ENCODE assay signal across 25 cellular contexts in the genomic region with DNA sequence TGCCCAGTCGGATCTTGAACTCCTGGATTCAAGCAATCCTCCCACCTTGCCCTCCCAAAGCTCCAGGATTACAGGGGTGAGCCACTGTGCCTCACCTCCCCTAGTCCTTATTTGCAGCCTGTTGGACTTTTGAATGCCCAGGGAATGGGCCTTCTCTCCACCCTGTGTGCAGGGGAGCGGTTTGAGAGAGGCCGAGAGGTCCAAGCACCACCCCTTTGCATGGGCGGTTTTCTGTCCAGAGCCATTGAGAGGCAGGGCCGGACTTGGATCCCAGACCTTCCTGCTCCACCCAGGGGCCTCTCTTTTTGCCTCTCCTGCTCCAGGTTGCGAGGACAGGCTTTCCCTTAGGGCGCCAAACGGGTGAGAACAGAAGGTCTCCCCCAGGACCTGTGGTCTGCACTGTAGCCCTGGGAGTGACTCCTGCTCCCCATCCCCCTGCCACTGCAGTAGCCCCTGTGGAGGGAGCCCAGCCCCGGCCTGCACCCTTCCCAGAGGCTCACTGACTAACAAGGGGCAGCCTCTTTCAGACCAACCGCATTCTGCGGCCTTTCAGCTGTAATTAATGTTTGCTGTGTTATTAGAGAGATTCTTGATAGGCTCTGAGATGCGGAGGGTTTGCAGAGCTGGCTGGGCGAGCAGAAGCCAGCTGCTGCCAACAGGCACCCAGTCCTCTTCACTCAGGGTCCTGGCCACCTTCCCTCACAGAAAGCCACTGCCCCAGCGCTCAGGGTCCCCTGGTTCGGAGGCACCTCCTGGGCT. TPM values are rescaled to one million over a fixed set of nuclear protein-coding genes. Genes with fewer than 3 reads are reported as not detected.
"Had no signal": no experiment of that assay in that cellular context is flagged by ENCODE, and none has a peak within 500 bp of the region (broad histone marks: within the 10 kb centered on the region; RNA-seq: fewer than 3 reads in every experiment).

No MANE protein-coding gene starts in this region.

- DNase-seq: activated CD4-positive, alpha-beta T cell treated with anti-CD3 and anti-CD28 coated beads for 48 hours; activated CD4-positive, alpha-beta T cell treated with anti-CD3 and anti-CD28 coated beads, Interleukin-2, amount 50 U/mL, for 4 hours; activated CD4-positive, CD25-positive, alpha-beta regulatory T cell treated with anti-CD3 and anti-CD28 coated beads, Interleukin-2, amount 50 U/mL, for 72 hours; activated CD8-positive, alpha-beta memory T cell treated with anti-CD3 and anti-CD28 coated beads, Interleukin-2, amount 50 U/mL, for 48 hours; activated CD8-positive, alpha-beta T cell treated with anti-CD3 and anti-CD28 coated beads, Interleukin-2, amount 10 ng/mL, durations not matched to agents 7 days and 5 days; activated naive CD4-positive, alpha-beta T cell; activated T-cell treated with anti-CD3 and anti-CD28 coated beads, Interleukin-2, amount 50 U/mL, for 1 hour; aorta; caudate nucleus; NCI-H1694; NCI-H2029; NCI-H2107; NCI-H446; NCI-H526; PC-3; SHP77; T-helper 17 cell; T-helper 9 cell had no signal

- H3K27me3 ChIP-seq: SJSA1 had no signal

- H3K4me1 ChIP-seq: breast epithelium, SJSA1 had no signal

- ATAC-seq: activated CD8-positive, alpha-beta T cell treated with anti-CD3 and anti-CD28 coated beads, Interleukin-2, amount 10 ng/mL, durations not matched to agents 7 days and 5 days; PC-3; T-helper 17 cell; WTC11 had no signal

- H3K36me3 Mint-ChIP-seq: activated naive CD4-positive, alpha-beta T cell treated with anti-CD3 and anti-CD28 coated beads, Interleukin-2, amount 50 U/mL, for 24 hours; IgD-negative memory B cell had no signal

- H3K4me1 Mint-ChIP-seq: activated naive CD4-positive, alpha-beta T cell treated with anti-CD3 and anti-CD28 coated beads, Interleukin-2, amount 50 U/mL, for 24 hours; IgD-negative memory B cell; T-helper 17 cell had no signal

- H3K4me3 ChIP-seq: breast epithelium, SJSA1 had no signal

- H3K36me3 ChIP-seq: breast epithelium, SJSA1 had no signal

- H3K4me3 Mint-ChIP-seq: activated CD8-positive, alpha-beta T cell treated with anti-CD3 and anti-CD28 coated beads, Interleukin-2, amount 10 ng/mL, durations not matched to agents 7 days and 5 days; activated naive CD4-positive, alpha-beta T cell treated with anti-CD3 and anti-CD28 coated beads, Interleukin-2, amount 50 U/mL, for 24 hours; IgD-negative memory B cell; T-helper 17 cell; WTC11 had no signal

- H3K4me2 ChIP-seq: KMS-11 had no signal

- H3K9me3 Mint-ChIP-seq: activated naive CD4-positive, alpha-beta T cell treated with anti-CD3 and anti-CD28 coated beads, Interleukin-2, amount 50 U/mL, for 24 hours had no signal

- H3K9ac ChIP-seq: KMS-11 had no signal

- H3K9me3 ChIP-seq: SJSA1 had no signal

- H3K27ac ChIP-seq: breast epithelium, KMS-11, SJSA1 had no signal

- H3K27ac Mint-ChIP-seq: activated CD8-positive, alpha-beta T cell treated with anti-CD3 and anti-CD28 coated beads, Interleukin-2, amount 10 ng/mL, durations not matched to agents 7 days and 5 days; activated naive CD4-positive, alpha-beta T cell treated with anti-CD3 and anti-CD28 coated beads, Interleukin-2, amount 50 U/mL, for 24 hours; T-helper 17 cell; WTC11 had no signal

RNA-seq across cellular contexts. Expression of a gene that starts 57.9 kb away (rescaled TPM):
- total RNA-seq: activated CD8-positive, alpha-beta T cell treated with anti-CD3 and anti-CD28 coated beads, Interleukin-2, amount 10 ng/mL, durations not matched to agents 7 days and 5 days; MCF 10A; SJSA1; T-helper 17 cell had no signal
